In genomic region chr7:132777419-132777818, GRCh38 we compare ENCODE assay signal across 24 cellular contexts.
"Had no signal": no experiment of that assay in that cellular context is flagged by ENCODE, and none has a peak within 500 bp of the region (broad histone marks: within the 10 kb centered on the region; RNA-seq: fewer than 3 reads in every experiment).

No MANE protein-coding gene starts in this region.

- H3K9ac ChIP-seq: SK-N-SH had no signal

- H3K36me3 ChIP-seq: cardiac muscle cell, prostate gland, stomach, upper lobe of right lung, WERI-Rb-1 had no signal

- H3K4me3 Mint-ChIP-seq: activated CD4-positive, alpha-beta memory T cell treated with anti-CD3 and anti-CD28 coated beads, Interleukin-2, amount 10 ng/mL, durations not matched to agents 7 days and 5 days had no signal

- H3K9me3 Mint-ChIP-seq: activated CD4-positive, alpha-beta memory T cell treated with anti-CD3 and anti-CD28 coated beads, Interleukin-2, amount 10 ng/mL, durations not matched to agents 7 days and 5 days had no signal

- H3K4me1 ChIP-seq: prostate gland, stomach, testis, upper lobe of right lung had no signal

- ATAC-seq: left lobe of liver, right cardiac atrium, upper lobe of right lung had no signal

- H3K27ac ChIP-seq: cardiac muscle cell, dorsolateral prefrontal cortex, hepatocyte, prostate gland, stomach, testis, upper lobe of right lung, WERI-Rb-1 had no signal

- H3K27me3 ChIP-seq: cardiac muscle cell, dorsolateral prefrontal cortex, hepatocyte, stomach, testis, upper lobe of right lung had no signal

- H3K27ac Mint-ChIP-seq: activated CD4-positive, alpha-beta memory T cell treated with anti-CD3 and anti-CD28 coated beads, Interleukin-2, amount 10 ng/mL, durations not matched to agents 7 days and 5 days had no signal

- H3K4me2 ChIP-seq: hepatocyte, SK-N-SH had no signal

- H2AFZ ChIP-seq: hepatocyte had no signal

- H3K79me2 ChIP-seq: hepatocyte had no signal

- H3K9me3 ChIP-seq: prostate gland, SK-N-SH, stomach, testis, upper lobe of right lung had no signal

- DNase-seq: activated CD4-positive, alpha-beta memory T cell treated with anti-CD3 and anti-CD28 coated beads, Interleukin-2, amount 10 ng/mL, durations not matched to agents 7 days and 5 days; activated CD4-positive, alpha-beta T cell treated with anti-CD3 and anti-CD28 coated beads for 4 hours; activated CD8-positive, alpha-beta memory T cell treated with anti-CD3 and anti-CD28 coated beads, Interleukin-2, amount 50 U/mL, for 4 hours; dorsolateral prefrontal cortex; erythroblast; mammary epithelial cell; naive B cell; nucleus accumbens; right cardiac atrium; SK-N-SH; small intestine; stimulated activated CD4-positive, alpha-beta T cell treated with anti-CD3 and anti-CD28 coated beads, Interleukin-4, amount 100 ng/mL, for 4 hours; stimulated activated CD8-positive, alpha-beta memory T cell treated with anti-CD3 and anti-CD28 coated beads, Interleukin-4, amount 100 ng/mL, for 48 hours; stomach; T-helper 1 cell; T1000; testis; upper lobe of right lung; WERI-Rb-1 had no signal

- H3K4me3 ChIP-seq: cardiac muscle cell, dorsolateral prefrontal cortex, hepatocyte, prostate gland, stomach, testis, upper lobe of right lung had no signal

- FAIRE-seq: keratinocyte, small intestine had no signal
